In genomic region chr21:42766756-42767560, GRCh38 we compare ENCODE assay signal across 26 cellular contexts.
DNase-seq lines count a peak whose midpoint lies in the region; ATAC-seq, FAIRE-seq and TF ChIP-seq lines count a peak whose summit lies in the region.
"Had no signal": no experiment of that assay in that cellular context is flagged by ENCODE, and none has a peak within 500 bp of the region (broad histone marks: within the 10 kb centered on the region; RNA-seq: fewer than 3 reads in every experiment).

No MANE protein-coding gene starts in this region.

- TF ChIP-seq CTCF in HepG2 (CRISPR knock-in tag; IDR thresholded peaks at IDR 0.05) (no peak), right lobe of liver (IDR thresholded peaks at IDR 0.05) (no peak), nephron progenitor cell (IDR thresholded peaks at IDR 0.05) (no peak), spleen (IDR thresholded peaks at IDR 0.05 in 8 of 11, conservative IDR thresholded peaks at IDR 0.05 in 3 of 11) (no peak)

- H3K27ac Mint-ChIP-seq in effector memory CD8-positive, alpha-beta T cell: peak overlapping the region; percentile 53 to 54
- H3K27ac Mint-ChIP-seq in nephron progenitor cell: peak overlapping the region; percentile 90
- H3K27ac Mint-ChIP-seq: CD8-positive, alpha-beta T cell; GM23338 had no signal

- intact Hi-C loops in HepG2 (cut with micrococcal nuclease; ENCODE audit: unreplicated experiment): no loop called here
- intact Hi-C loops in right lobe of liver (cut with DNase I): no loop called here
- intact Hi-C loops in spleen (cut with DNase I; ENCODE audit: low total_unique reads): no loop called here

- H3K4me3 ChIP-seq in HepG2 (replicated peaks in 1 of 3; ENCODE audit: insufficient read depth in 1 of 3, low read depth in 2 of 3, low read length in 3 of 3) (no peak overlapping the region), right lobe of liver (no peak overlapping the region), spleen (no peak overlapping the region)
- H3K4me3 ChIP-seq: A549, GM23338, SJSA1 had no signal

- TF ChIP-seq RAD21 in HepG2 (CRISPR knock-in tag; IDR thresholded peaks at IDR 0.05): no peak

- no peak overlapping the region for H3K4me3 Mint-ChIP-seq in effector memory CD8-positive, alpha-beta T cell
- H3K4me3 Mint-ChIP-seq in nephron progenitor cell: no peak overlapping the region
- H3K4me3 Mint-ChIP-seq: CD8-positive, alpha-beta T cell; GM23338; H9 had no signal

- H3K27ac ChIP-seq in HepG2 (ENCODE audit: extremely low read length, insufficient read depth, low read length) (no peak overlapping the region), right lobe of liver (no peak overlapping the region), spleen (no peak overlapping the region)
- H3K27ac ChIP-seq: A549, C4-2B, HL-60, SJSA1 had no signal

- POLR2A ChIA-PET in HepG2 (lab: Yijun Ruan, JAX): no interaction called here

- H4K20me1 ChIP-seq in HepG2 (ENCODE audit: insufficient read depth, low read length): no peaks in the 10 kb centered on the region

- H3K4me2 ChIP-seq in HepG2 (ENCODE audit: low read depth, low read length): no peak overlapping the region
- H3K4me2 ChIP-seq: A549, GM23338 had no signal

- FAIRE-seq in HepG2 (lab: Jason Lieb, UNC): no peak
- FAIRE-seq: A549, G401.6 had no signal

- 93% methylated on average over 24 of the region's 27 CpGs for WGBS in HepG2 (ENCODE audit: low lambda C conversion rate)
- WGBS in right lobe of liver (ENCODE audit: insufficient coverage, low coverage, low lambda C conversion rate, missing lambda C conversion rate): 76% methylated on average over 13 of the region's 27 CpGs
- 83 to 91% (median 89%) methylated on average over 25 to 27 of the region's 27 CpGs for WGBS in spleen, 5 donors

- no peak for TF ChIP-seq EP300 in HepG2 (IDR thresholded peaks at IDR 0.05; ENCODE audit: low read depth in 2 of 2, low read length in 2 of 2)
- no peak for TF ChIP-seq EP300 in HepG2 (CRISPR knock-in tag; IDR thresholded peaks at IDR 0.05; ENCODE audit: borderline replicate concordance)

- H3K4me1 Mint-ChIP-seq in effector memory CD8-positive, alpha-beta T cell (ENCODE audit: low read depth in 2 of 2): no peaks in the 10 kb centered on the region
- peaks cover 26% of the 10 kb centered on the region for H3K4me1 Mint-ChIP-seq in nephron progenitor cell
- H3K4me1 Mint-ChIP-seq: GM23338, H9 had no signal

- H3K4me1 ChIP-seq in HepG2 (ENCODE audit: insufficient read depth, low read length) (peaks cover 18% of the 10 kb centered on the region), right lobe of liver (no peaks in the 10 kb centered on the region), spleen (no peaks in the 10 kb centered on the region)
- H3K4me1 ChIP-seq: A549, SJSA1 had no signal

- H2AFZ ChIP-seq in HepG2 (ENCODE audit: low read length): no peak overlapping the region
- H2AFZ ChIP-seq: GM23338 had no signal

- no peak for DNase-seq in HepG2 (ENCODE audit: low spot score)
- no peak for DNase-seq in right lobe of liver
- DNase-seq in effector memory CD8-positive, alpha-beta T cell: no peak
- DNase-seq in nephron progenitor cell: no peak
- DNase-seq in spleen: peak; percentile 53
- no peak for DNase-seq in cerebellar cortex (ENCODE audit: low spot score)
- DNase-seq in GM19240 (ENCODE audit: insufficient read length, low spot score): no peak
- DNase-seq: AML-193; Caco-2; CD8-positive, alpha-beta T cell; H9; NCI-H1048; NCI-H1694; NCI-H2029 treated with DMSO at 0.1 percent for 48 hours; NCI-H446 treated with DMSO at 0.1 percent for 48 hours; NCI-H526; NCI-H82; NK-92 treated with Interleukin-12 subunit alpha and Interleukin-12 subunit beta, amount 100 ng/mL, for 24 hours; PC-3 had no signal

- peaks cover 0 to 14% of the 10 kb centered on the region in 2 donors for H3K27me3 Mint-ChIP-seq in effector memory CD8-positive, alpha-beta T cell
- no peaks in the 10 kb centered on the region for H3K27me3 Mint-ChIP-seq in nephron progenitor cell (ENCODE audit: low read depth, poor library complexity)

- in situ Hi-C loops in HepG2 (cut with HindIII; ENCODE audit: extremely low pct_ligation_motif_present, low pct_unique_long_range_greater_than_20kb): loop anchor here (10.0 to 25.0 kb wide), 2 partner anchors 62 to 105 kb away; partner anchors contain the start of gene PDE9A

- TF ChIP-seq POLR2A in HepG2 (IDR thresholded peaks at IDR 0.05; ENCODE audit: insufficient read depth in 1 of 2, low read depth in 2 of 2, low read length in 2 of 2) (no peak), right lobe of liver (IDR thresholded peaks at IDR 0.05) (no peak), spleen (IDR thresholded peaks at IDR 0.05) (no peak)

- H3K36me3 ChIP-seq in HepG2 (replicated peaks in 1 of 2; ENCODE audit: control insufficient read depth in 1 of 2, insufficient read depth in 2 of 2, low read length in 2 of 2) (peaks cover 10 to 21% of the 10 kb centered on the region in 2 experiments; a peak in 4 of 5 replicates), right lobe of liver (no peaks in the 10 kb centered on the region), spleen (peaks cover 0 to 94% (median 23%) of the 10 kb centered on the region in 6 donors)
- H3K36me3 ChIP-seq: SJSA1 had no signal

- no peaks in the 10 kb centered on the region for H3K27me3 ChIP-seq in HepG2 (ENCODE audit: control insufficient read depth in 1 of 2, insufficient read depth in 2 of 2, low read length in 2 of 2)
- H3K27me3 ChIP-seq in right lobe of liver: no peaks in the 10 kb centered on the region
- no peaks in the 10 kb centered on the region for H3K27me3 ChIP-seq in spleen (replicated peaks in 1 of 7)
- H3K27me3 ChIP-seq: SJSA1 had no signal

- CTCF ChIA-PET in HepG2 (lab: Yijun Ruan, JAX; ENCODE audit: low intra/inter-chr PET ratio, low total read pairs): no interaction called here

- no peak overlapping the region for H3K9ac ChIP-seq in HepG2 (ENCODE audit: insufficient read depth, low read depth, low read length)

- no peaks in the 10 kb centered on the region for H3K9me3 Mint-ChIP-seq in effector memory CD8-positive, alpha-beta T cell
- H3K9me3 Mint-ChIP-seq in nephron progenitor cell: no peaks in the 10 kb centered on the region
- H3K9me3 Mint-ChIP-seq: CD8-positive, alpha-beta T cell; GM23338 had no signal

- H3K9me3 ChIP-seq in HepG2 (ENCODE audit: low read length) (no peaks in the 10 kb centered on the region), right lobe of liver (no peaks in the 10 kb centered on the region), spleen (no peaks in the 10 kb centered on the region)
- H3K9me3 ChIP-seq: A549, Caco-2, SJSA1 had no signal

- H3K36me3 Mint-ChIP-seq in effector memory CD8-positive, alpha-beta T cell (ENCODE audit: insufficient read depth): peaks cover 6% of the 10 kb centered on the region
- peaks cover 67% of the 10 kb centered on the region for H3K36me3 Mint-ChIP-seq in nephron progenitor cell (ENCODE audit: low read depth)

- no peaks in the 10 kb centered on the region for H3K79me2 ChIP-seq in HepG2 (ENCODE audit: insufficient read depth, low read length)

- no TSS peak for BruUV-seq in HepG2 (replicated peaks; lab: Mats Ljungman, UMichigan)

- ATAC-seq in HepG2: peak; percentile 45
- no peak for ATAC-seq in right lobe of liver
- ATAC-seq in effector memory CD8-positive, alpha-beta T cell (replicated peaks): no peak
- ATAC-seq in HG03159 (IDR thresholded peaks at IDR 0.05; ENCODE audit: unreplicated experiment): no peak
- ATAC-seq: A549; CD8-positive, alpha-beta T cell; GM23338; PC-3 had no signal

TF ChIP-seq in HepG2, 621 proteins besides CTCF, POLR2A, EP300 and RAD21:
- TF ChIP-seq ZNF687 (CRISPR knock-in tag; IDR thresholded peaks at IDR 0.05) (peak; percentile 37), NFE2L1 (CRISPR knock-in tag; IDR thresholded peaks at IDR 0.05; ENCODE audit: borderline replicate concordance) (no peak)
